1 cellular context compared by ENCODE assay signal in the genomic region with DNA sequence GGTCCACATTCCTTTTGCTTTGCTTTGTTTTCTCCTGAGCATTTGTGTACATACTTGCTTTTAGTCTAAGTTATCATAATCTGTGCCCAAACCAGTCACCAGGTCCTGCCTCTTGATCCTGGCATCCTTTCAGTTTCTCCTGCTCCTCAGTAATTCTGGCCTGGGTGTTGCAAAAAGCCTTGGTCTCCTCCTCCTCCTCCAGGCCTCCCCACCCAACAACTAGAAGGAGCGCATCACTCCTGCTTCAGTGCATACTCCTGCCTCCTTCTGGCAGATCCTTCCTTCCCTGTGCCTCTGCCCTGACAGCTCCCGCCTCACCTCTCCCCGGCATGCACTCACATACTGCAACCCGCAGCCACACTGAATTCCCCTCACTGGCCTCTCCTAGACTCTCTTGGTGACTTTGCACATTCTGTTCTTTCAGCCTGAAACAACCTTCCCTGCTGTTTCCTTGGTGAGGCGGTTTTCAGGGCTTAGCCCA.
TF ChIP-seq lines count a peak whose summit lies in the region.

No MANE protein-coding gene starts in this region.

TF ChIP-seq in HEK293, 187 proteins besides CTCF, POLR2A, EP300 and RAD21 (continued from another document):
- TF ChIP-seq, protein P1, sequence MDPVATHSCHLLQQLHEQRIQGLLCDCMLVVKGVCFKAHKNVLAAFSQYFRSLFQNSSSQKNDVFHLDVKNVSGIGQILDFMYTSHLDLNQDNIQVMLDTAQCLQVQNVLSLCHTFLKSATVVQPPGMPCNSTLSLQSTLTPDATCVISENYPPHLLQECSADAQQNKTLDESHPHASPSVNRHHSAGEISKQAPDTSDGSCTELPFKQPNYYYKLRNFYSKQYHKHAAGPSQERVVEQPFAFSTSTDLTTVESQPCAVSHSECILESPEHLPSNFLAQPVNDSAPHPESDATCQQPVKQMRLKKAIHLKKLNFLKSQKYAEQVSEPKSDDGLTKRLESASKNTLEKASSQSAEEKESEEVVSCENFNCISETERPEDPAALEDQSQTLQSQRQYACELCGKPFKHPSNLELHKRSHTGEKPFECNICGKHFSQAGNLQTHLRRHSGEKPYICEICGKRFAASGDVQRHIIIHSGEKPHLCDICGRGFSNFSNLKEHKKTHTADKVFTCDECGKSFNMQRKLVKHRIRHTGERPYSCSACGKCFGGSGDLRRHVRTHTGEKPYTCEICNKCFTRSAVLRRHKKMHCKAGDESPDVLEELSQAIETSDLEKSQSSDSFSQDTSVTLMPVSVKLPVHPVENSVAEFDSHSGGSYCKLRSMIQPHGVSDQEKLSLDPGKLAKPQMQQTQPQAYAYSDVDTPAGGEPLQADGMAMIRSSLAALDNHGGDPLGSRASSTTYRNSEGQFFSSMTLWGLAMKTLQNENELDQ (tag by site-specific recombination; IDR thresholded peaks at IDR 0.05; ENCODE audit: low read depth): no peak
- TF ChIP-seq ZNF571 (tag by site-specific recombination; IDR thresholded peaks at IDR 0.05) (no peak), ZBTB17 (tag by site-specific recombination; IDR thresholded peaks at IDR 0.05) (peak; percentile 25; the same call in 1 of the 2 replicates), ZNF202 (tag by site-specific recombination; IDR thresholded peaks at IDR 0.05; ENCODE audit: borderline replicate concordance) (no peak), ZNF600 (tag by site-specific recombination; IDR thresholded peaks at IDR 0.05) (peak; percentile 70; the same call in 1 of the 2 replicates), ZNF132 (tag by site-specific recombination; IDR thresholded peaks at IDR 0.05; ENCODE audit: borderline replicate concordance) (no peak), OSR2 (tag by site-specific recombination; IDR thresholded peaks at IDR 0.05) (no peak), KLF9 (tag by site-specific recombination; IDR thresholded peaks at IDR 0.05; ENCODE audit: low read depth) (no peak), ZNF140 (tag by site-specific recombination; IDR thresholded peaks at IDR 0.05) (no peak), ZNF366 (tag by site-specific recombination; conservative IDR thresholded peaks at IDR 0.05) (peak; percentile 44; the same call in 1 of the 2 replicates), MZF1 (tag by site-specific recombination; IDR thresholded peaks at IDR 0.05; ENCODE audit: borderline replicate concordance) (0 out of 2 replicates have a peak, but pooled peaks have one; percentile 30), ZIC2 (tag by site-specific recombination; IDR thresholded peaks at IDR 0.05) (no peak)
- TF ChIP-seq, protein P2, sequence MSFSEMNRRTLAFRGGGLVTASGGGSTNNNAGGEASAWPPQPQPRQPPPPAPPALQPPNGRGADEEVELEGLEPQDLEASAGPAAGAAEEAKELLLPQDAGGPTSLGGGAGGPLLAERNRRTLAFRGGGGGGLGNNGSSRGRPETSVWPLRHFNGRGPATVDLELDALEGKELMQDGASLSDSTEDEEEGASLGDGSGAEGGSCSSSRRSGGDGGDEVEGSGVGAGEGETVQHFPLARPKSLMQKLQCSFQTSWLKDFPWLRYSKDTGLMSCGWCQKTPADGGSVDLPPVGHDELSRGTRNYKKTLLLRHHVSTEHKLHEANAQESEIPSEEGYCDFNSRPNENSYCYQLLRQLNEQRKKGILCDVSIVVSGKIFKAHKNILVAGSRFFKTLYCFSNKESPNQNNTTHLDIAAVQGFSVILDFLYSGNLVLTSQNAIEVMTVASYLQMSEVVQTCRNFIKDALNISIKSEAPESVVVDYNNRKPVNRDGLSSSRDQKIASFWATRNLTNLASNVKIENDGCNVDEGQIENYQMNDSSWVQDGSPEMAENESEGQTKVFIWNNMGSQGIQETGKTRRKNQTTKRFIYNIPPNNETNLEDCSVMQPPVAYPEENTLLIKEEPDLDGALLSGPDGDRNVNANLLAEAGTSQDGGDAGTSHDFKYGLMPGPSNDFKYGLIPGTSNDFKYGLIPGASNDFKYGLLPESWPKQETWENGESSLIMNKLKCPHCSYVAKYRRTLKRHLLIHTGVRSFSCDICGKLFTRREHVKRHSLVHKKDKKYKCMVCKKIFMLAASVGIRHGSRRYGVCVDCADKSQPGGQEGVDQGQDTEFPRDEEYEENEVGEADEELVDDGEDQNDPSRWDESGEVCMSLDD (tag by site-specific recombination; IDR thresholded peaks at IDR 0.05): no peak
- TF ChIP-seq, protein P3, sequence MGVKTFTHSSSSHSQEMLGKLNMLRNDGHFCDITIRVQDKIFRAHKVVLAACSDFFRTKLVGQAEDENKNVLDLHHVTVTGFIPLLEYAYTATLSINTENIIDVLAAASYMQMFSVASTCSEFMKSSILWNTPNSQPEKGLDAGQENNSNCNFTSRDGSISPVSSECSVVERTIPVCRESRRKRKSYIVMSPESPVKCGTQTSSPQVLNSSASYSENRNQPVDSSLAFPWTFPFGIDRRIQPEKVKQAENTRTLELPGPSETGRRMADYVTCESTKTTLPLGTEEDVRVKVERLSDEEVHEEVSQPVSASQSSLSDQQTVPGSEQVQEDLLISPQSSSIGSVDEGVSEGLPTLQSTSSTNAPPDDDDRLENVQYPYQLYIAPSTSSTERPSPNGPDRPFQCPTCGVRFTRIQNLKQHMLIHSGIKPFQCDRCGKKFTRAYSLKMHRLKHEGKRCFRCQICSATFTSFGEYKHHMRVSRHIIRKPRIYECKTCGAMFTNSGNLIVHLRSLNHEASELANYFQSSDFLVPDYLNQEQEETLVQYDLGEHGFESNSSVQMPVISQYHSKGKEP (tag by site-specific recombination; IDR thresholded peaks at IDR 0.05): peak; percentile 22; the same call in 1 of the 2 replicates
- TF ChIP-seq, protein P4, sequence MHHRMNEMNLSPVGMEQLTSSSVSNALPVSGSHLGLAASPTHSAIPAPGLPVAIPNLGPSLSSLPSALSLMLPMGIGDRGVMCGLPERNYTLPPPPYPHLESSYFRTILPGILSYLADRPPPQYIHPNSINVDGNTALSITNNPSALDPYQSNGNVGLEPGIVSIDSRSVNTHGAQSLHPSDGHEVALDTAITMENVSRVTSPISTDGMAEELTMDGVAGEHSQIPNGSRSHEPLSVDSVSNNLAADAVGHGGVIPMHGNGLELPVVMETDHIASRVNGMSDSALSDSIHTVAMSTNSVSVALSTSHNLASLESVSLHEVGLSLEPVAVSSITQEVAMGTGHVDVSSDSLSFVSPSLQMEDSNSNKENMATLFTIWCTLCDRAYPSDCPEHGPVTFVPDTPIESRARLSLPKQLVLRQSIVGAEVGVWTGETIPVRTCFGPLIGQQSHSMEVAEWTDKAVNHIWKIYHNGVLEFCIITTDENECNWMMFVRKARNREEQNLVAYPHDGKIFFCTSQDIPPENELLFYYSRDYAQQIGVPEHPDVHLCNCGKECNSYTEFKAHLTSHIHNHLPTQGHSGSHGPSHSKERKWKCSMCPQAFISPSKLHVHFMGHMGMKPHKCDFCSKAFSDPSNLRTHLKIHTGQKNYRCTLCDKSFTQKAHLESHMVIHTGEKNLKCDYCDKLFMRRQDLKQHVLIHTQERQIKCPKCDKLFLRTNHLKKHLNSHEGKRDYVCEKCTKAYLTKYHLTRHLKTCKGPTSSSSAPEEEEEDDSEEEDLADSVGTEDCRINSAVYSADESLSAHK (tag by site-specific recombination; IDR thresholded peaks at IDR 0.05): peak; percentile 53; the same call in 1 of the 2 replicates
- TF ChIP-seq, protein P5, sequence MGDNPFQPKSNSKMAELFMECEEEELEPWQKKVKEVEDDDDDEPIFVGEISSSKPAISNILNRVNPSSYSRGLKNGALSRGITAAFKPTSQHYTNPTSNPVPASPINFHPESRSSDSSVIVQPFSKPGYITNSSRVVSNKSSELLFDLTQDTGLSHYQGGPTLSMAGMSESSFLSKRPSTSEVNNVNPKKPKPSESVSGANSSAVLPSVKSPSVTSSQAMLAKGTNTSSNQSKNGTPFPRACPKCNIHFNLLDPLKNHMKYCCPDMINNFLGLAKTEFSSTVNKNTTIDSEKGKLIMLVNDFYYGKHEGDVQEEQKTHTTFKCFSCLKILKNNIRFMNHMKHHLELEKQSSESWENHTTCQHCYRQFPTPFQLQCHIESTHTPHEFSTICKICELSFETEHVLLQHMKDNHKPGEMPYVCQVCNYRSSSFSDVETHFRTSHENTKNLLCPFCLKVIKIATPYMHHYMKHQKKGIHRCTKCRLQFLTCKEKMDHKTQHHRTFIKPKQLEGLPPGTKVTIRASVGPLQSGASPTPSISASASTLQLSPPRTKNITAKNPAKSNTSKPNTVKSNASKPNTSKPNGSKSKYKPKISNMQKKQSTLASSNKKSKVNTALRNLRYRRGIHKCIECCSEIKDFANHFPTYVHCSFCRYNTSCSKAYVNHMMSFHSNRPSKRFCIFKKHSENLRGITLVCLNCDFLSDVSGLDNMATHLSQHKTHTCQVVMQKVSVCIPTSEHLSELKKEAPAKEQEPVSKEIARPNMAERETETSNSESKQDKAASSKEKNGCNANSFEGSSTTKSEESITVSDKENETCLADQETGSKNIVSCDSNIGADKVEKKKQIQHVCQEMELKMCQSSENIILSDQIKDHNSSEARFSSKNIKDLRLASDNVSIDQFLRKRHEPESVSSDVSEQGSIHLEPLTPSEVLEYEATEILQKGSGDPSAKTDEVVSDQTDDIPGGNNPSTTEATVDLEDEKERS (tag by site-specific recombination; IDR thresholded peaks at IDR 0.05): no peak
- TF ChIP-seq, protein P6, sequence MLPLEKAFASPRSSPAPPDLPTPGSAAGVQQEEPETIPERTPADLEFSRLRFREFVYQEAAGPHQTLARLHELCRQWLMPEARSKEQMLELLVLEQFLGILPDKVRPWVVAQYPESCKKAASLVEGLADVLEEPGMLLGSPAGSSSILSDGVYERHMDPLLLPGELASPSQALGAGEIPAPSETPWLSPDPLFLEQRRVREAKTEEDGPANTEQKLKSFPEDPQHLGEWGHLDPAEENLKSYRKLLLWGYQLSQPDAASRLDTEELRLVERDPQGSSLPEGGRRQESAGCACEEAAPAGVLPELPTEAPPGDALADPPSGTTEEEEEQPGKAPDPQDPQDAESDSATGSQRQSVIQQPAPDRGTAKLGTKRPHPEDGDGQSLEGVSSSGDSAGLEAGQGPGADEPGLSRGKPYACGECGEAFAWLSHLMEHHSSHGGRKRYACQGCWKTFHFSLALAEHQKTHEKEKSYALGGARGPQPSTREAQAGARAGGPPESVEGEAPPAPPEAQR (tag by site-specific recombination; IDR thresholded peaks at IDR 0.05): no peak
